9 cellular contexts compared by ENCODE assay signal in the genomic region with DNA sequence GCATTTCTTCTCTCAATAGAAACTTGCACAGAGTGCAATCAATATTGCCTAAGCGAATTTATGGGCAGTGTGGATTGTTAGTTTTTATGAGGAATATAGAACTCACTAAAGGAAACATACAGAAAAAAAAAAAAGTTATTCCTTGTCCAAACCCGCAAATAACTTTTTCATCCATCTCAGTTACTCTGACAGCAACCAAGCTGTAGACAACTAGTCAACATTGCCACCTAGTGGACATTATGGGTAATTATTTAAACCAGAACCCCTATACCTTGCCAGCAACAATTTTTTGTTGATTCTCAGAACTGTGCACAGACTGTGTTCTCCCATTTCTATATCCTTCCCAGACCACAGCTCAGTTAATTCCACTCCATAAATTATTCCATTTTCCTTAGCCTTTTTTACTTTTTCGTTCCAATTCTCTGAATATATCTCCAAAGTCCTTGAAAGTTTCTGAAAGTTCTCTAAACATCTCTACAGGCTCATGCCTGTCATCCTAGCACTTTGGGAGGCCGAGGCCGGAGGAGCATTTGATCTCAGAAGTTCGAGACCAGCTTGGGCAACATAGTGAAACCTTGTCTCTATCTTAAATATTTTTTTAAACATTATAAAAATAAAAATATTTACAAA. TPM values are rescaled to one million over a fixed set of nuclear protein-coding genes. Genes with fewer than 3 reads are reported as not detected.
DNase-seq lines count a peak whose midpoint lies in the region; ATAC-seq and TF ChIP-seq lines count a peak whose summit lies in the region.
"Had no signal": no experiment of that assay in that cellular context is flagged by ENCODE, and none has a peak within 500 bp of the region (broad histone marks: within the 10 kb centered on the region; RNA-seq: fewer than 3 reads in every experiment).

No MANE protein-coding gene starts in this region.

- TF ChIP-seq CTCF in Calu3 (IDR thresholded peaks at IDR 0.05; ENCODE audit: unreplicated experiment): peak; percentile 72
- TF ChIP-seq CTCF in thyroid gland (IDR thresholded peaks at IDR 0.05): peak; percentile 28 to 64 (median 53)
- TF ChIP-seq CTCF in lower leg skin (IDR thresholded peaks at IDR 0.05): peak in 1 of 3 donors; percentile 21

- peaks cover 4% of the 10 kb centered on the region for H3K27me3 ChIP-seq in adipocyte (replicated peaks; ENCODE audit: control insufficient read depth, insufficient read depth, low read length)
- H3K27me3 ChIP-seq in thyroid gland: no peaks in the 10 kb centered on the region

- peak; percentile 18 for DNase-seq in Calu3
- DNase-seq in NCI-H1694 treated with DMSO at 0.1 percent for 48 hours (lab: John Stamatoyannopoulos, UW): peak; percentile 34
- DNase-seq in adipocyte (ENCODE audit: low read depth): peak; percentile 82
- DNase-seq in inferior parietal cortex (ENCODE audit: extremely low spot score): peak; percentile 73
- no peak for DNase-seq in thyroid gland
- DNase-seq in lower leg skin (ENCODE audit: low spot score in 2 of 2): no peak
- no peak for DNase-seq in activated CD4-positive, alpha-beta T cell treated with anti-CD3 and anti-CD28 coated beads for 48 hours

- no peaks in the 10 kb centered on the region for H3K27me3 Mint-ChIP-seq in Calu3 (ENCODE audit: unreplicated experiment)

- CTCF ChIA-PET in Calu3 (lab: Charles Lee): interaction anchor here (0.8 to 1.4 kb wide), 5 partner anchors 127 to 528 kb away, joined by 3 to 6 read pairs (median 6); a partner anchor contains a TSS

- 53% methylated on average over 6 of the region's 6 CpGs for WGBS in thyroid gland, 2 donors
- WGBS in lower leg skin, 2 donors: 63 to 65% methylated on average over 6 of the region's 6 CpGs

- peaks cover 28% of the 10 kb centered on the region for H3K4me1 Mint-ChIP-seq in Calu3 (ENCODE audit: low read depth, unreplicated experiment)

- peaks cover 16% of the 10 kb centered on the region for H3K36me3 Mint-ChIP-seq in Calu3 (ENCODE audit: insufficient read depth, unreplicated experiment)

- no peak overlapping the region for H3K27ac ChIP-seq in thyroid gland

- no peak overlapping the region for H3K9ac ChIP-seq in adipocyte (ENCODE audit: low read length)

- TF ChIP-seq POLR2A in thyroid gland (IDR thresholded peaks at IDR 0.05) (no peak), lower leg skin (IDR thresholded peaks at IDR 0.05) (no peak)

- no peak overlapping the region for H3K27ac Mint-ChIP-seq in Calu3 (ENCODE audit: unreplicated experiment)

- no peak overlapping the region for H3K4me3 Mint-ChIP-seq in Calu3 (ENCODE audit: low read depth, unreplicated experiment)

- H3K4me3 ChIP-seq in adipocyte (ENCODE audit: low read length): no peak overlapping the region
- no peak overlapping the region for H3K4me3 ChIP-seq in thyroid gland (replicated peaks in 1 of 3)
- H3K4me3 ChIP-seq in lower leg skin (ENCODE audit: low read depth, poor library complexity, severe bottlenecking): no peak overlapping the region

- peaks cover 16% of the 10 kb centered on the region for H3K9me3 ChIP-seq in adipocyte (ENCODE audit: control insufficient read depth, low read length)
- no peaks in the 10 kb centered on the region for H3K9me3 ChIP-seq in thyroid gland

- BruUV-seq in Calu3 (replicated peaks; lab: Mats Ljungman, UMichigan): no TSS peak

- H3K36me3 ChIP-seq in adipocyte (ENCODE audit: control insufficient read depth, insufficient read depth, low read length, severe bottlenecking) (no peaks in the 10 kb centered on the region), thyroid gland (no peaks in the 10 kb centered on the region)

- H3K9me3 Mint-ChIP-seq in Calu3 (ENCODE audit: low read depth, unreplicated experiment): no peaks in the 10 kb centered on the region

- intact Hi-C loops in Calu3 (cut with micrococcal nuclease; ENCODE audit: unreplicated experiment): loop anchor here (1.0 to 10.0 kb wide), 5 partner anchors 139 to 536 kb away; a partner anchor contains a TSS
- intact Hi-C loops in thyroid gland (cut with DNase I): no loop called here
- intact Hi-C loops in lower leg skin (cut with DNase I; ENCODE audit: low total_unique reads): no loop called here

- H3K4me1 ChIP-seq in adipocyte (ENCODE audit: control insufficient read depth, insufficient read depth, low read length) (peaks cover 12% of the 10 kb centered on the region), thyroid gland (peaks cover 6 to 13% of the 10 kb centered on the region in 2 donors)

- peak; percentile 52 for ATAC-seq in GM19372 (IDR thresholded peaks at IDR 0.05; ENCODE audit: low read depth, unreplicated experiment)

RNA-seq across cellular contexts. Expression of a gene that starts 2.6 kb away (rescaled TPM):
- total RNA-seq in Calu3 (2022) (7.8 and 10.3 TPM in 2 replicates), thyroid gland (10 to 100 TPM; 15.9 to 43.1 (median 26.8) TPM), lower leg skin (10 to 100 TPM in 1 of 4 donors, 1 to 10 TPM in 3; 6.3 to 10.8 (median 8.0) TPM)
- total RNA-seq: T-helper 1 cell treated with Interleukin-12 subunit alpha and Interleukin-12 subunit beta and Interleukin-4 antibody, amounts not matched to agents 30 ng/mL and 1 ng/mL, for 36 hours had no signal

Comparison
In these comparisons a context has a peak if more than half of its experiments do, and no peak if none do; other contexts are left out.
1. DNase-seq: peak in Calu3 (single experiment), NCI-H1694 treated with DMSO at 0.1 percent for 48 hours (single experiment), adipocyte (single experiment) and inferior parietal cortex (single experiment); none in thyroid gland (0 of 2), lower leg skin (0 of 2) and activated CD4-positive, alpha-beta T cell treated with anti-CD3 and anti-CD28 coated beads for 48 hours (single experiment).